In genomic region chr11:65225284-65226102, GRCh38 we compare ENCODE assay signal across 8 cellular contexts. TPM values are rescaled to one million over a fixed set of nuclear protein-coding genes. Genes with fewer than 3 reads are reported as not detected.
DNase-seq lines count a peak whose midpoint lies in the region; ATAC-seq and TF ChIP-seq lines count a peak whose summit lies in the region.

No MANE protein-coding gene starts in this region.

- no peaks in the 10 kb centered on the region for H3K9me3 Mint-ChIP-seq in activated CD4-positive, alpha-beta T cell treated with anti-CD3 and anti-CD28 coated beads for 36 hours (ENCODE audit: low read depth)

- 4% methylated on average over 20 of the region's 42 CpGs for WGBS in right lobe of liver (ENCODE audit: insufficient coverage, low coverage, low lambda C conversion rate, missing lambda C conversion rate)

- H3K4me1 ChIP-seq in right lobe of liver = peaks cover 0 to 9% (median 3%) of the 10 kb centered on the region in 4 donors

- DNase-seq in BJ (ENCODE audit: low read depth) (no peak), HL-60 (ENCODE audit: low read depth in 1 of 2, low spot score in 1 of 2) (peak in 1 of 2 experiments; percentile 49), dermis microvascular lymphatic vessel endothelial cell (ENCODE audit: low read depth in 2 of 2) (peak; percentile 36 to 71), right lobe of liver (peak; percentile 76 to 84 (median 82))
- DNase-seq in activated CD4-positive, alpha-beta T cell treated with anti-CD3 and anti-CD28 coated beads for 36 hours = peak; percentile 81
- peak; percentile 66 for DNase-seq in stimulated activated CD4-positive, alpha-beta T cell treated with anti-CD3 and anti-CD28 coated beads, Interleukin-4, amount 100 ng/mL, for 1 hour

- H3K27ac ChIP-seq in HL-60 (replicated peaks) (peak overlapping the region; percentile 36; the same call in 1 of the 2 replicates), right lobe of liver (peak overlapping the region; percentile 54 to 75 (median 55))

- no peaks in the 10 kb centered on the region for H3K36me3 Mint-ChIP-seq in activated CD4-positive, alpha-beta T cell treated with anti-CD3 and anti-CD28 coated beads for 36 hours (ENCODE audit: low read depth)

- H3K4me3 ChIP-seq in BJ (ENCODE audit: low read depth, low read length) (peak overlapping the region; percentile 30), HL-60 (replicated peaks; ENCODE audit: insufficient read depth, low read length) (peak overlapping the region; percentile 52), right lobe of liver (peak overlapping the region; percentile 36 to 56 (median 46))

- H3K27ac Mint-ChIP-seq in activated CD4-positive, alpha-beta T cell treated with anti-CD3 and anti-CD28 coated beads for 36 hours = no peak overlapping the region

- POLR2A ChIA-PET in BJ (lab: Charles Lee) = no interaction called here
- POLR2A ChIA-PET in activated CD4-positive, alpha-beta T cell treated with anti-CD3 and anti-CD28 coated beads for 36 hours (lab: Charles Lee) = interaction anchor here (1.4 kb wide), 1 partner anchor 10 kb away, joined by 4 read pairs; no protein-coding TSS in a partner anchor

- intact Hi-C loops in activated CD4-positive, alpha-beta T cell treated with anti-CD3 and anti-CD28 coated beads for 36 hours (cut with DNase I, micrococcal nuclease) = loop anchor here (1.0 to 10.0 kb wide), 3 partner anchors 90 to 289 kb away; no protein-coding TSS in a partner anchor
- intact Hi-C loops in right lobe of liver (cut with DNase I) = no loop called here

- H3K27me3 ChIP-seq in BJ (ENCODE audit: control insufficient read depth, insufficient read depth, low read length) = no peaks in the 10 kb centered on the region
- no peaks in the 10 kb centered on the region for H3K27me3 ChIP-seq in HL-60 (ENCODE audit: insufficient read depth, poor library complexity, severe bottlenecking)
- no peaks in the 10 kb centered on the region for H3K27me3 ChIP-seq in right lobe of liver

- H3K36me3 ChIP-seq in BJ (ENCODE audit: control insufficient read depth, insufficient read depth, low read length) (peaks cover 2% of the 10 kb centered on the region), right lobe of liver (no peaks in the 10 kb centered on the region)

- no peak for TF ChIP-seq POLR2A in right lobe of liver (IDR thresholded peaks at IDR 0.05)

- H3K4me1 Mint-ChIP-seq in activated CD4-positive, alpha-beta T cell treated with anti-CD3 and anti-CD28 coated beads for 36 hours = peaks cover 15% of the 10 kb centered on the region

- peaks cover 21% of the 10 kb centered on the region for H3K27me3 Mint-ChIP-seq in activated CD4-positive, alpha-beta T cell treated with anti-CD3 and anti-CD28 coated beads for 36 hours

- H3K9me3 ChIP-seq in right lobe of liver = no peaks in the 10 kb centered on the region

- CTCF ChIA-PET in BJ (lab: Yijun Ruan, JAX) = interaction anchor here (0.6 to 5.6 kb wide), 26 partner anchors 11 to 131 kb away, joined by 3 to 40 read pairs (median 4); partner anchors contain the start of genes CAPN1, DPF2, POLA2 and TIGD3
- CTCF ChIA-PET in activated CD4-positive, alpha-beta T cell treated with anti-CD3 and anti-CD28 coated beads for 36 hours (lab: Charles Lee) = interaction anchor here (0.5 to 7.7 kb wide), 23 partner anchors 15 to 836 kb away, joined by 3 to 87 read pairs (median 4); partner anchors contain the start of genes CDC42EP2, DPF2 and POLA2

- TF ChIP-seq CTCF in BJ (IDR thresholded peaks at IDR 0.05; ENCODE audit: insufficient read depth, low read depth, low read length) (peak; percentile 71), HL-60 (IDR thresholded peaks at IDR 0.05; ENCODE audit: insufficient read depth, low read length) (peak; percentile 6), right lobe of liver (IDR thresholded peaks at IDR 0.05) (peak; percentile 38 to 59 (median 44))

- H3K4me3 Mint-ChIP-seq in activated CD4-positive, alpha-beta T cell treated with anti-CD3 and anti-CD28 coated beads for 36 hours = peak overlapping the region; percentile 71

- ATAC-seq in activated CD4-positive, alpha-beta T cell treated with anti-CD3 and anti-CD28 coated beads for 36 hours = peak; percentile 88
- ATAC-seq in right lobe of liver = peak; percentile 93 to 95 (median 94)
- ATAC-seq in GM21576 (IDR thresholded peaks at IDR 0.05; ENCODE audit: unreplicated experiment) = no peak
- no peak for ATAC-seq in GM19351 (IDR thresholded peaks at IDR 0.05; ENCODE audit: unreplicated experiment)

RNA-seq across cellular contexts. Expression of gene POLA2, which starts 36.3 kb away (rescaled TPM):
- 11.8 and 14.5 TPM in 2 replicates for polyA plus RNA-seq in BJ (2011; rRNA removed)
- 11.2 and 16.9 TPM in 2 replicates for polyA minus RNA-seq in BJ (2011; rRNA and poly(A)+ RNA removed)
- total RNA-seq in activated CD4-positive, alpha-beta T cell treated with anti-CD3 and anti-CD28 coated beads for 36 hours = 10 to 100 TPM; 63.1 to 83.3 TPM
- total RNA-seq in dermis microvascular lymphatic vessel endothelial cell = 4.7 and 5.7 TPM in 2 replicates
- 1 to 10 TPM; 1.8 to 8.4 (median 3.5) TPM for total RNA-seq in right lobe of liver

RNA-seq across cellular contexts. Expression of gene CAPN1, which starts 43.8 kb away (rescaled TPM):
- 75.4 and 181 TPM in 2 replicates for polyA plus RNA-seq in BJ (2011; rRNA removed)
- polyA minus RNA-seq in BJ (2011; rRNA and poly(A)+ RNA removed) = 131 and 140 TPM in 2 replicates
- 100 to 1,000 TPM; 103 to 125 TPM for total RNA-seq in activated CD4-positive, alpha-beta T cell treated with anti-CD3 and anti-CD28 coated beads for 36 hours
- total RNA-seq in dermis microvascular lymphatic vessel endothelial cell (81.3 and 88.1 TPM in 2 replicates), right lobe of liver (100 to 1,000 TPM in 1 of 6 experiments, 10 to 100 TPM in 5; 55.7 to 124 (median 83.1) TPM)

RNA-seq across cellular contexts. Expression of gene SPDYC, which starts 55.5 kb away (rescaled TPM):
- not detected in 2 replicates for polyA plus RNA-seq in BJ (2011; rRNA removed)
- not detected in 2 replicates for polyA minus RNA-seq in BJ (2011; rRNA and poly(A)+ RNA removed)
- not detected for total RNA-seq in activated CD4-positive, alpha-beta T cell treated with anti-CD3 and anti-CD28 coated beads for 36 hours
- not detected in 2 replicates for total RNA-seq in dermis microvascular lymphatic vessel endothelial cell
- total RNA-seq in right lobe of liver = 1 to 10 TPM in 2 of 6 experiments, under 1 TPM in 2, not detected in 2; 0.49 to 1.8 (median 0.87) TPM

Comparison
In these comparisons a context has a peak if more than half of its experiments do, and no peak if none do; other contexts are left out.
1. CTCF ChIP-seq: peak in every context shown above with its lines; median percentile 71 in BJ; 44 in right lobe of liver; 6 in HL-60.
2. ATAC-seq: peak in activated CD4-positive, alpha-beta T cell treated with anti-CD3 and anti-CD28 coated beads for 36 hours (single experiment) and right lobe of liver (4 of 4); none in GM21576 (single experiment) and GM19351 (single experiment).
3. intact Hi-C loops: an anchor here in activated CD4-positive, alpha-beta T cell treated with anti-CD3 and anti-CD28 coated beads for 36 hours (1.0 to 10.0 kb wide); none called in right lobe of liver.
4. Peak in every context shown above with its lines, with median percentiles within 50 percentile points of each other: H3K4me3 ChIP-seq.